In genomic region chrX:56728321-56728720, GRCh38 we compare ENCODE assay signal across 8 cellular contexts. TPM values are rescaled to one million over a fixed set of nuclear protein-coding genes. Genes with fewer than 3 reads are reported as not detected.
DNase-seq lines count a peak whose midpoint lies in the region; ATAC-seq and TF ChIP-seq lines count a peak whose summit lies in the region.

No MANE protein-coding gene starts in this region.

- no peak overlapping the region for H3K14ac ChIP-seq in mesenchymal stem cell (ENCODE audit: low read length in 2 of 2)

- peaks cover 3% of the 10 kb centered on the region for H3K4me1 Mint-ChIP-seq in activated T-helper 17 cell treated with anti-CD3 and anti-CD28 coated beads, Interleukin-2, amount 50 U/mL, for 72 hours

- no peaks in the 10 kb centered on the region for H3F3A ChIP-seq in DOHH2 (ENCODE audit: control insufficient read depth, insufficient read depth)

- H3K36me3 ChIP-seq in DOHH2 (ENCODE audit: control insufficient read depth, low read length) (no peaks in the 10 kb centered on the region), mesenchymal stem cell (ENCODE audit: control insufficient read depth in 1 of 2, insufficient read depth in 2 of 2, low read depth in 1 of 2, low read length in 2 of 2) (no peaks in the 10 kb centered on the region)

- H2AFZ ChIP-seq in mesenchymal stem cell (ENCODE audit: low read depth, low read length), result no peak overlapping the region

- no peaks in the 10 kb centered on the region for H3K9me2 ChIP-seq in DOHH2 (replicated peaks; ENCODE audit: control insufficient read depth, low read length)

- no peak overlapping the region for H2BK12ac ChIP-seq in mesenchymal stem cell (ENCODE audit: low read length in 2 of 2)

- no peaks in the 10 kb centered on the region for H4K20me1 ChIP-seq in DOHH2 (ENCODE audit: control insufficient read depth, insufficient read depth, low read depth, low read length)

- no peaks in the 10 kb centered on the region for H3K9me3 ChIP-seq in DOHH2 (ENCODE audit: control insufficient read depth, insufficient read depth, low read length)
- no peaks in the 10 kb centered on the region for H3K9me3 ChIP-seq in mesenchymal stem cell (ENCODE audit: control insufficient read depth, low read length)

- peak overlapping the region; percentile 21 for H3K27ac Mint-ChIP-seq in activated T-helper 17 cell treated with anti-CD3 and anti-CD28 coated beads, Interleukin-2, amount 50 U/mL, for 72 hours

- no peak overlapping the region for H4K8ac ChIP-seq in mesenchymal stem cell (ENCODE audit: low read length)

- no CpG with 5 or more reads among the region's 2 CpGs for WGBS in mesenchymal stem cell

- no peak for DNase-seq in mesenchymal stem cell
- no peak for DNase-seq in stimulated activated CD4-positive, alpha-beta T cell treated with anti-CD3 and anti-CD28 coated beads, Interleukin-4, amount 100 ng/mL, for 4 hours
- DNase-seq in dermis blood vessel endothelial cell, result no peak
- DNase-seq in GM19238 (ENCODE audit: insufficient read length, low spot score), result no peak

- no peak overlapping the region for H2BK5ac ChIP-seq in mesenchymal stem cell (ENCODE audit: low read depth, low read length, poor library complexity, severe bottlenecking)

- no peak overlapping the region for H4K91ac ChIP-seq in mesenchymal stem cell (ENCODE audit: low read length)

- no peak overlapping the region for H2BK120ac ChIP-seq in mesenchymal stem cell (ENCODE audit: low read depth, low read length)

- peaks cover 17% of the 10 kb centered on the region for H3K79me2 ChIP-seq in DOHH2 (ENCODE audit: control insufficient read depth, low read length)

- ATAC-seq in HG03432 (IDR thresholded peaks at IDR 0.05; ENCODE audit: unreplicated experiment) (peak; percentile 30), HG02759 (IDR thresholded peaks at IDR 0.05; ENCODE audit: unreplicated experiment) (no peak)
- ATAC-seq in activated T-helper 17 cell treated with anti-CD3 and anti-CD28 coated beads, Interleukin-2, amount 50 U/mL, for 72 hours (replicated peaks), result no peak

- no peaks in the 10 kb centered on the region for H3K9me3 Mint-ChIP-seq in activated T-helper 17 cell treated with anti-CD3 and anti-CD28 coated beads, Interleukin-2, amount 50 U/mL, for 72 hours

- peak overlapping the region; percentile 63 for H3K4me2 ChIP-seq in DOHH2 (ENCODE audit: low read length)
- H3K4me2 ChIP-seq in mesenchymal stem cell (ENCODE audit: low read length, poor library complexity, severe bottlenecking), result no peak overlapping the region

- no peak overlapping the region for H2AK5ac ChIP-seq in mesenchymal stem cell (ENCODE audit: low read length, severe bottlenecking)

- H3K4me3 Mint-ChIP-seq in activated T-helper 17 cell treated with anti-CD3 and anti-CD28 coated beads, Interleukin-2, amount 50 U/mL, for 72 hours, result peak overlapping the region; percentile 82

- H3K4me3 ChIP-seq in DOHH2 (ENCODE audit: low read length) (peak overlapping the region; percentile 81), mesenchymal stem cell (ENCODE audit: insufficient read depth in 1 of 2, low read depth in 1 of 2, low read length in 2 of 2) (peak overlapping the region in 1 of 2 experiments; percentile 83)

- H3K4me1 ChIP-seq in DOHH2 (ENCODE audit: control insufficient read depth, low read length), result peaks cover 11% of the 10 kb centered on the region
- H3K4me1 ChIP-seq in mesenchymal stem cell (ENCODE audit: control insufficient read depth, insufficient read depth, low read depth, low read length), result no peaks in the 10 kb centered on the region

- H3K79me1 ChIP-seq in mesenchymal stem cell (replicated peaks; ENCODE audit: low read length, poor library complexity, severe bottlenecking), result no peaks in the 10 kb centered on the region

- no peak overlapping the region for H3K23ac ChIP-seq in mesenchymal stem cell (ENCODE audit: low read length in 2 of 2)

- TF ChIP-seq CTCF in DOHH2 (IDR thresholded peaks at IDR 0.05; ENCODE audit: low read depth, low read length, poor library complexity, severe bottlenecking), result no peak

- H3K27me3 Mint-ChIP-seq in activated T-helper 17 cell treated with anti-CD3 and anti-CD28 coated beads, Interleukin-2, amount 50 U/mL, for 72 hours, result no peaks in the 10 kb centered on the region

- H3K18ac ChIP-seq in mesenchymal stem cell (ENCODE audit: low read depth in 1 of 2, low read length in 2 of 2), result no peak overlapping the region

- H3K27me3 ChIP-seq in DOHH2 (ENCODE audit: control insufficient read depth, low read length) (no peaks in the 10 kb centered on the region), mesenchymal stem cell (ENCODE audit: control insufficient read depth in 1 of 2, insufficient read depth in 1 of 2, low read length in 2 of 2) (peaks cover 0 to 22% of the 10 kb centered on the region in 2 experiments)

- H3K27ac ChIP-seq in DOHH2 (ENCODE audit: low read depth, low read length) (no peak overlapping the region), mesenchymal stem cell (ENCODE audit: low read length, poor library complexity, severe bottlenecking) (no peak overlapping the region)

- H3K9ac ChIP-seq in mesenchymal stem cell (ENCODE audit: low read length), result peak overlapping the region; percentile 51

- peaks cover 7% of the 10 kb centered on the region for H3K36me3 Mint-ChIP-seq in activated T-helper 17 cell treated with anti-CD3 and anti-CD28 coated beads, Interleukin-2, amount 50 U/mL, for 72 hours (ENCODE audit: low read depth)

- no peak overlapping the region for H2BK15ac ChIP-seq in mesenchymal stem cell (ENCODE audit: low read depth, poor library complexity, severe bottlenecking)

- no peak overlapping the region for H3K4ac ChIP-seq in mesenchymal stem cell (ENCODE audit: low read depth in 1 of 2, low read length in 2 of 2)

RNA-seq across cellular contexts. Expression of gene NBDY, which starts 0.7 kb away (rescaled TPM):
- total RNA-seq in activated T-helper 17 cell treated with anti-CD3 and anti-CD28 coated beads, Interleukin-2, amount 50 U/mL, for 72 hours, result 10 to 100 TPM; 33.6 to 46.0 TPM
- polyA plus RNA-seq in mesenchymal stem cell (2013, experiment 1 of 2), result 125 TPM
- polyA plus RNA-seq in mesenchymal stem cell (2013, experiment 2 of 2), result 135 TPM
- 5.3 and 6.2 TPM in 2 replicates for total RNA-seq in dermis blood vessel endothelial cell
